11 cellular contexts compared by ENCODE assay signal in genomic region chr1:23904748-23905357, GRCh38.
DNase-seq lines count a peak whose midpoint lies in the region; ATAC-seq and TF ChIP-seq lines count a peak whose summit lies in the region.
"Had no signal": no experiment of that assay in that cellular context is flagged by ENCODE, and none has a peak within 500 bp of the region (broad histone marks: within the 10 kb centered on the region; RNA-seq: fewer than 3 reads in every experiment).

No MANE protein-coding gene starts in this region.

- POLR2A ChIA-PET in GM10248 (lab: Yijun Ruan, JAX): no interaction called here

- no peaks in the 10 kb centered on the region for H3K36me3 ChIP-seq in Loucy (ENCODE audit: insufficient read depth, low read length)
- H3K36me3 ChIP-seq: prostate gland, suprapubic skin had no signal

- no peaks in the 10 kb centered on the region for H3K9me2 ChIP-seq in Loucy (replicated peaks; ENCODE audit: low read depth, low read length)

- TF ChIP-seq CTCF in GM10248 (IDR thresholded peaks at IDR 0.05; ENCODE audit: control extremely low read depth, extremely low read depth, low read depth, missing control alignments) (no peak), Loucy (conservative IDR thresholded peaks at IDR 0.05; ENCODE audit: low read length) (no peak), coronary artery (IDR thresholded peaks at IDR 0.05) (no peak)

- H3K9me3 Mint-ChIP-seq in central memory CD8-positive, alpha-beta T cell: no peaks in the 10 kb centered on the region

- H4K20me1 ChIP-seq in Loucy (ENCODE audit: insufficient read depth, low read length, poor library complexity, severe bottlenecking): no peaks in the 10 kb centered on the region

- CTCF ChIA-PET in GM10248 (lab: Yijun Ruan, JAX): interaction anchor here (1.6 to 4.5 kb wide), 5 partner anchors 9 to 94 kb away, joined by 3 to 19 read pairs (median 7); partner anchors contain the start of gene CNR2

- ATAC-seq in GM21390 (IDR thresholded peaks at IDR 0.05; ENCODE audit: unreplicated experiment) (peak; percentile 55), HG03175 (IDR thresholded peaks at IDR 0.05; ENCODE audit: unreplicated experiment) (no peak)
- ATAC-seq in central memory CD8-positive, alpha-beta T cell (replicated peaks; ENCODE audit: extremely low read depth, poor library complexity, severe bottlenecking): no peak
- ATAC-seq: left cardiac atrium had no signal

- H3K4me3 ChIP-seq in Loucy (ENCODE audit: low read length, poor library complexity, severe bottlenecking) (no peak overlapping the region), coronary artery (no peak overlapping the region)
- H3K4me3 ChIP-seq: prostate gland, suprapubic skin had no signal

- H3K4me2 ChIP-seq in Loucy (ENCODE audit: low read depth, low read length, poor library complexity, severe bottlenecking): peak overlapping the region; percentile 30

- peaks cover 54% of the 10 kb centered on the region for H3K4me1 Mint-ChIP-seq in central memory CD8-positive, alpha-beta T cell

- H3K36me3 Mint-ChIP-seq in central memory CD8-positive, alpha-beta T cell (ENCODE audit: insufficient read depth): peaks cover 32% of the 10 kb centered on the region

- H3K27ac ChIP-seq in coronary artery: no peak overlapping the region
- H3K27ac ChIP-seq: prostate gland, suprapubic skin had no signal

- no peak overlapping the region for H2AFZ ChIP-seq in Loucy (ENCODE audit: low read length)

- no peaks in the 10 kb centered on the region for H3K9me3 ChIP-seq in Loucy (ENCODE audit: insufficient read depth, low read depth, low read length)
- H3K9me3 ChIP-seq: prostate gland, suprapubic skin had no signal

- H3K27ac Mint-ChIP-seq in central memory CD8-positive, alpha-beta T cell (ENCODE audit: low read depth): peak overlapping the region; percentile 53

- peaks cover 33% of the 10 kb centered on the region for H3K79me2 ChIP-seq in Loucy (ENCODE audit: insufficient read depth, low read length)

- peaks cover 37% of the 10 kb centered on the region for H3K4me1 ChIP-seq in Loucy (ENCODE audit: insufficient read depth, low read length, poor library complexity, severe bottlenecking)
- H3K4me1 ChIP-seq: prostate gland had no signal

- H3K4me3 Mint-ChIP-seq in central memory CD8-positive, alpha-beta T cell: peak overlapping the region; percentile 42

- no peaks in the 10 kb centered on the region for H3K27me3 ChIP-seq in Loucy (ENCODE audit: insufficient read depth, low read length, poor library complexity, severe bottlenecking)

- no peak overlapping the region for H3K9ac ChIP-seq in Loucy (ENCODE audit: low read depth, low read length, poor library complexity, severe bottlenecking)

- DNase-seq in GM10248 (ENCODE audit: extremely low spot score) (peak; percentile 52), NCI-H2107 (lab: John Stamatoyannopoulos, UW) (no peak), coronary artery (ENCODE audit: low spot score) (no peak), COLO668 (lab: John Stamatoyannopoulos, UW; ENCODE audit: unreplicated experiment) (no peak)
- no peak for DNase-seq in central memory CD8-positive, alpha-beta T cell (ENCODE audit: low spot score in 2 of 2)
- DNase-seq: left cardiac atrium had no signal

- H3F3A ChIP-seq in Loucy (ENCODE audit: low read depth): no peaks in the 10 kb centered on the region

- H3K27me3 Mint-ChIP-seq in central memory CD8-positive, alpha-beta T cell: no peaks in the 10 kb centered on the region
